Comparison of ENCODE assay signal across 8 cellular contexts in genomic region chr6:139250296-139251274, GRCh38.
DNase-seq lines count a peak whose midpoint lies in the region; ATAC-seq and TF ChIP-seq lines count a peak whose summit lies in the region.

No MANE protein-coding gene starts in this region.

- H3K27me3 ChIP-seq in iPS DF 6.9 (ENCODE audit: control insufficient read depth, insufficient read depth, low read length), result no peaks in the 10 kb centered on the region

- TF ChIP-seq RAD21 in Ishikawa (IDR thresholded peaks at IDR 0.05; ENCODE audit: low read depth), result peak; percentile 51

- TF ChIP-seq EP300 in Ishikawa (IDR thresholded peaks at IDR 0.05; ENCODE audit: borderline replicate concordance), result no peak

- TF ChIP-seq CTCF in GM12864 (IDR thresholded peaks at IDR 0.05; ENCODE audit: low read depth, low read length, missing control alignments) (peak; percentile 84), astrocyte of the cerebellum (IDR thresholded peaks at IDR 0.05; ENCODE audit: low read depth, low read length, missing control alignments) (peak; percentile 74)

- H3K36me3 ChIP-seq in iPS DF 6.9 (ENCODE audit: control insufficient read depth, insufficient read depth, low read length), result no peaks in the 10 kb centered on the region

- in situ Hi-C loops in astrocyte of the cerebellum (cut with HindIII; ENCODE audit: low sequenced_read_pairs), result no loop called here

- H3K4me3 ChIP-seq in GM12864 (ENCODE audit: low read depth, low read length) (no peak overlapping the region), astrocyte of the cerebellum (ENCODE audit: low read depth, low read length) (no peak overlapping the region), iPS DF 6.9 (ENCODE audit: low read length) (no peak overlapping the region)

- ATAC-seq in GM21786 (IDR thresholded peaks at IDR 0.05; ENCODE audit: unreplicated experiment), result peak; percentile 98

- no peak for DNase-seq in GM12864 (ENCODE audit: low read depth)
- peak; percentile 44 for DNase-seq in T follicular helper cell (ENCODE audit: low read depth)
- no peak for DNase-seq in astrocyte of the cerebellum (ENCODE audit: low read depth)
- DNase-seq in iPS DF 6.9 (ENCODE audit: low read depth, low spot score), result peak; percentile 57
- peak; percentile 8 to 43 for DNase-seq in stimulated activated CD4-positive, alpha-beta T cell treated with anti-CD3 and anti-CD28 coated beads, Interleukin-4, amount 100 ng/mL, for 4 hours
- no peak for DNase-seq in GF-D8 (lab: John Stamatoyannopoulos, UW)

- H3K27ac ChIP-seq in iPS DF 6.9 (ENCODE audit: low read length), result no peak overlapping the region

- H3K9me3 ChIP-seq in iPS DF 6.9 (ENCODE audit: control insufficient read depth, insufficient read depth, low read length), result no peaks in the 10 kb centered on the region

- WGBS in iPS DF 6.9 (ENCODE audit: insufficient coverage, insufficient read length), result no CpG with 5 or more reads among the region's 3 CpGs

- no peaks in the 10 kb centered on the region for H3K4me1 ChIP-seq in iPS DF 6.9 (ENCODE audit: control insufficient read depth, insufficient read depth, low read length)

TF ChIP-seq in Ishikawa, 13 proteins besides CTCF, POLR2A, EP300 and RAD21:
- no peak for TF ChIP-seq CREB1 (IDR thresholded peaks at IDR 0.05; ENCODE audit: low read depth)
- TF ChIP-seq, protein P1, sequence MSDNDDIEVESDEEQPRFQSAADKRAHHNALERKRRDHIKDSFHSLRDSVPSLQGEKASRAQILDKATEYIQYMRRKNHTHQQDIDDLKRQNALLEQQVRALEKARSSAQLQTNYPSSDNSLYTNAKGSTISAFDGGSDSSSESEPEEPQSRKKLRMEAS (IDR thresholded peaks at IDR 0.05), result no peak
- TF ChIP-seq, protein P2, sequence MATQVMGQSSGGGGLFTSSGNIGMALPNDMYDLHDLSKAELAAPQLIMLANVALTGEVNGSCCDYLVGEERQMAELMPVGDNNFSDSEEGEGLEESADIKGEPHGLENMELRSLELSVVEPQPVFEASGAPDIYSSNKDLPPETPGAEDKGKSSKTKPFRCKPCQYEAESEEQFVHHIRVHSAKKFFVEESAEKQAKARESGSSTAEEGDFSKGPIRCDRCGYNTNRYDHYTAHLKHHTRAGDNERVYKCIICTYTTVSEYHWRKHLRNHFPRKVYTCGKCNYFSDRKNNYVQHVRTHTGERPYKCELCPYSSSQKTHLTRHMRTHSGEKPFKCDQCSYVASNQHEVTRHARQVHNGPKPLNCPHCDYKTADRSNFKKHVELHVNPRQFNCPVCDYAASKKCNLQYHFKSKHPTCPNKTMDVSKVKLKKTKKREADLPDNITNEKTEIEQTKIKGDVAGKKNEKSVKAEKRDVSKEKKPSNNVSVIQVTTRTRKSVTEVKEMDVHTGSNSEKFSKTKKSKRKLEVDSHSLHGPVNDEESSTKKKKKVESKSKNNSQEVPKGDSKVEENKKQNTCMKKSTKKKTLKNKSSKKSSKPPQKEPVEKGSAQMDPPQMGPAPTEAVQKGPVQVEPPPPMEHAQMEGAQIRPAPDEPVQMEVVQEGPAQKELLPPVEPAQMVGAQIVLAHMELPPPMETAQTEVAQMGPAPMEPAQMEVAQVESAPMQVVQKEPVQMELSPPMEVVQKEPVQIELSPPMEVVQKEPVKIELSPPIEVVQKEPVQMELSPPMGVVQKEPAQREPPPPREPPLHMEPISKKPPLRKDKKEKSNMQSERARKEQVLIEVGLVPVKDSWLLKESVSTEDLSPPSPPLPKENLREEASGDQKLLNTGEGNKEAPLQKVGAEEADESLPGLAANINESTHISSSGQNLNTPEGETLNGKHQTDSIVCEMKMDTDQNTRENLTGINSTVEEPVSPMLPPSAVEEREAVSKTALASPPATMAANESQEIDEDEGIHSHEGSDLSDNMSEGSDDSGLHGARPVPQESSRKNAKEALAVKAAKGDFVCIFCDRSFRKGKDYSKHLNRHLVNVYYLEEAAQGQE (IDR thresholded peaks at IDR 0.05; ENCODE audit: low read depth), result no peak
- TF ChIP-seq FOXM1 (IDR thresholded peaks at IDR 0.05; ENCODE audit: borderline replicate concordance, low read depth), result no peak
- TF ChIP-seq YY1 (IDR thresholded peaks at IDR 0.05; ENCODE audit: low read depth), result no peak
- TF ChIP-seq USF1 (IDR thresholded peaks at IDR 0.05), result no peak
- no peak for TF ChIP-seq NFIC (IDR thresholded peaks at IDR 0.05)

Comparison
In these comparisons a context has a peak if more than half of its experiments do, and no peak if none do; other contexts are left out.
1. DNase-seq: peak in T follicular helper cell (single experiment), iPS DF 6.9 (single experiment) and stimulated activated CD4-positive, alpha-beta T cell treated with anti-CD3 and anti-CD28 coated beads, Interleukin-4, amount 100 ng/mL, for 4 hours (2 of 2); none in GM12864 (single experiment), astrocyte of the cerebellum (single experiment) and GF-D8 (single experiment).